In genomic region chr12:110698171-110698902, GRCh38 we compare ENCODE assay signal across 1 cellular context.
TF ChIP-seq lines count a peak whose summit lies in the region.

No MANE protein-coding gene starts in this region.

TF ChIP-seq in K562, 482 proteins besides CTCF, POLR2A, EP300 and RAD21 (continued from another document and continues in another):
- TF ChIP-seq AFF4 (CRISPR knock-in tag; IDR thresholded peaks at IDR 0.05) (no peak), BCL6 (CRISPR knock-in tag; IDR thresholded peaks at IDR 0.05) (no peak), ZNF217 (CRISPR knock-in tag; IDR thresholded peaks at IDR 0.05) (no peak), ZNF407 (IDR thresholded peaks at IDR 0.05; ENCODE audit: low read depth) (no peak), ZFPM2 (CRISPR knock-in tag; IDR thresholded peaks at IDR 0.05) (no peak), ZNF24 (IDR thresholded peaks at IDR 0.05) (0 out of 2 replicates have a peak, but pooled peaks have one; percentile 40), ZNF224 (CRISPR knock-in tag; IDR thresholded peaks at IDR 0.05) (no peak), FOSL1 (tag; conservative IDR thresholded peaks at IDR 0.05) (peak; percentile 86), ATF2 (CRISPR knock-in tag; IDR thresholded peaks at IDR 0.05) (no peak), CHD1 (IDR thresholded peaks at IDR 0.05; ENCODE audit: low read length) (no peak), HMGXB4 (CRISPR knock-in tag; IDR thresholded peaks at IDR 0.05) (0 out of 2 replicates have a peak, but pooled peaks have one; percentile 37), ZNF780A (CRISPR knock-in tag; IDR thresholded peaks at IDR 0.05) (no peak), ESRRB (CRISPR knock-in tag; IDR thresholded peaks at IDR 0.05; ENCODE audit: borderline replicate concordance) (no peak), ERF (CRISPR knock-in tag; IDR thresholded peaks at IDR 0.05) (0 out of 2 replicates have a peak, but pooled peaks have one; percentile 12), HNRNPLL (IDR thresholded peaks at IDR 0.05; ENCODE audit: low read depth, low read length, poor library complexity, severe bottlenecking) (peak; percentile 55), ID3 (CRISPR knock-in tag; IDR thresholded peaks at IDR 0.05) (no peak), ID3 (tag; IDR thresholded peaks at IDR 0.05) (no peak), SRF (CRISPR knock-in tag; IDR thresholded peaks at IDR 0.05) (peak in 1 of 2 experiments; percentile 47; a peak in 2 of 4 replicates), MTA1 (IDR thresholded peaks at IDR 0.05; ENCODE audit: borderline replicate concordance) (peak; percentile 30; the same call in 1 of the 2 replicates), TCF7L2 (IDR thresholded peaks at IDR 0.05; ENCODE audit: low read depth, low read length) (no peak), MAFF (IDR thresholded peaks at IDR 0.05; ENCODE audit: low read length) (peak; percentile 72), TBP (optimal IDR thresholded peaks at IDR 0.05; ENCODE audit: low read depth, low read length) (no peak), RBM39 (optimal IDR thresholded peaks at IDR 0.05; ENCODE audit: low read depth, low read length) (no peak), RB1 (IDR thresholded peaks at IDR 0.05; ENCODE audit: low read depth) (peak; percentile 88), ZNF165 (CRISPR knock-in tag; IDR thresholded peaks at IDR 0.05; ENCODE audit: borderline replicate concordance) (peak; percentile 50; the same call in 1 of the 2 replicates), CCAR2 (IDR thresholded peaks at IDR 0.05; ENCODE audit: low read depth, low read length) (no peak), CBFA2T3 (IDR thresholded peaks at IDR 0.05) (no peak; the same call in 1 of the 2 replicates), SUPT5H (IDR thresholded peaks at IDR 0.05) (0 out of 2 replicates have a peak, but pooled peaks have one; percentile 30), ZBTB11 (CRISPR knock-in tag; IDR thresholded peaks at IDR 0.05) (peak in 1 of 3 experiments; percentile 51; a peak in 1 of 6 replicates), MED1 (CRISPR knock-in tag; IDR thresholded peaks at IDR 0.05; ENCODE audit: borderline replicate concordance) (no peak), ZNF239 (CRISPR knock-in tag; IDR thresholded peaks at IDR 0.05) (no peak), TSC22D4 (tag; IDR thresholded peaks at IDR 0.05) (no peak), MLX (CRISPR knock-in tag; conservative IDR thresholded peaks at IDR 0.05) (no peak), XRCC3 (IDR thresholded peaks at IDR 0.05) (no peak), PYGO2 (tag; IDR thresholded peaks at IDR 0.05) (no peak), ZNF408 (CRISPR knock-in tag; IDR thresholded peaks at IDR 0.05; ENCODE audit: low read depth) (no peak), PRDM10 (IDR thresholded peaks at IDR 0.05; ENCODE audit: partially characterized antibody) (peak; percentile 11)
